8 cellular contexts compared by ENCODE assay signal in the genomic region with DNA sequence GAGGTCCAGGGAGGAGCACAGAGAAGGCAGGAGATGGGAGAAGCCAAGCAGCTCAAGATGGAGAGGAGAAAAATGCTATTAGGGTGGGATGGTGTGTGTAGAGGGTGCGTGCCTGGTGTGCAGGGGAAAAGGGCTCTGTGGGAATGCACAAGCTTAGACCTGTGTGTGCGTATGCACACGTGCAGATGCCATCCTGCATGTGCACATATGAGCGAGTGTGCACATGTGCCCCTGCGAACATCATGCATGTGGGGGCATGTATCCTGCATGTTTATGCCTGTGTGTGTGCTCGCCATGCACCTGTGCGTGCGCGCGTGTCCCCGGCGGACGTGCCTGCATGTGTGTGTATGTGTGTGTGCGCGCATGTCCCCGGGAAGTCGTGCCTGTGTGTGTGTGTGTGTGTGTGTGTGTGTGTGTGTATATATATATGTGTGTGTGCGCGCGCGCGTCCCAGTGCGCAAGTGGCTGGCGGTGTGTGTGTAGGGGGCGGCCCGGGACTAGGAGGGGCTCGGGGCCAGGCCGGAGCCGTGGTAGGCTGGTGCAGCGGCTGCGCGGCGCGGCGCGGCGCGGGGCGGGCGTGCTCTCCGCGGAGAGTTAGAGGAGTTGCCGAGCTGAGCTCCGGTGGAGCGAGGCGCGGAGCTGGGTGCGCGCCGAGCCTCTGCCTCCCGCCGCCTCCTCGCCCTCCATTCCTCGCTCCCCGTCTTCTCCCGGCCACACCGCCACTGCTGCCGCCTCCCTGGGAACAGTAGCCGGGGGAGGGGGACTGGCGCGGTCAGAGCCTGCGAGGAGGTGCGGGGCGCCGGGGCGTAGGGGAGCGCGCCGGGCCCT. TPM values are rescaled to one million over a fixed set of nuclear protein-coding genes. Genes with fewer than 3 reads are reported as not detected.
DNase-seq lines count a peak whose midpoint lies in the region; ATAC-seq lines count a peak whose summit lies in the region.

A gene (plus strand): TSS at position 601 of the 828 bp plus-strand sequence. CDS start 38,986 bp downstream, outside the sequence.

- ATAC-seq in T-helper 17 cell: no peak
- ATAC-seq in left cardiac atrium: peak; percentile 66 to 80

- peaks cover 3% of the 10 kb centered on the region for H3K4me1 Mint-ChIP-seq in T-helper 17 cell

- no peak within 1 kb of the TSS for H3K27ac Mint-ChIP-seq in T-helper 17 cell

- DNase-seq in ELR (ENCODE audit: low read depth) (peak; percentile 14), T-helper 17 cell (no peak), left cardiac atrium (peak; percentile 49), posterior vena cava (ENCODE audit: low spot score) (peak; percentile 74), NCI-H187 treated with DMSO at 0.1 percent for 48 hours (lab: John Stamatoyannopoulos, UW) (no peak), pons (ENCODE audit: low spot score) (no peak), OCI-M1 (lab: John Stamatoyannopoulos, UW) (no peak), NCI-H345 (lab: John Stamatoyannopoulos, UW) (no peak)

- H3K9me3 ChIP-seq in T-helper 17 cell (ENCODE audit: control insufficient read depth, low read length, poor library complexity, severe bottlenecking): no peaks in the 10 kb centered on the region

- H3K36me3 Mint-ChIP-seq in T-helper 17 cell (ENCODE audit: low read depth): peaks cover 6% of the 10 kb centered on the region

- peak within 1 kb of the TSS; percentile 66 for H3K4me3 Mint-ChIP-seq in T-helper 17 cell

- peaks cover 38% of the 10 kb centered on the region for H3K27me3 Mint-ChIP-seq in T-helper 17 cell

- intact Hi-C loops in left cardiac atrium (cut with DNase I) (no loop called here), posterior vena cava (cut with DNase I) (no loop called here)

RNA-seq across cellular contexts. Expression of the gene that starts here (rescaled TPM):
- total RNA-seq in T-helper 17 cell (under 1 TPM in 1 of 2 donors, not detected in 1; 0.12 TPM), left cardiac atrium (10 to 100 TPM; 12.0 to 16.5 TPM), posterior vena cava (1 to 10 TPM; 6.8 to 6.9 TPM)

Comparison
In these comparisons a context has a peak if more than half of its experiments do, and no peak if none do; other contexts are left out.
1. RNA of the gene that starts here (total RNA-seq): 12.0 to 16.5 TPM in left cardiac atrium and 6.8 to 6.9 TPM in posterior vena cava; 0.12 TPM in T-helper 17 cell; every median in the first group is over 4 times any median in the second.
2. DNase-seq: peak in ELR (single experiment), left cardiac atrium (single experiment) and posterior vena cava (single experiment); none in T-helper 17 cell (0 of 3), NCI-H187 treated with DMSO at 0.1 percent for 48 hours (single experiment), pons (single experiment), OCI-M1 (single experiment) and NCI-H345 (single experiment).